1 cellular context compared by ENCODE assay signal in the genomic region with DNA sequence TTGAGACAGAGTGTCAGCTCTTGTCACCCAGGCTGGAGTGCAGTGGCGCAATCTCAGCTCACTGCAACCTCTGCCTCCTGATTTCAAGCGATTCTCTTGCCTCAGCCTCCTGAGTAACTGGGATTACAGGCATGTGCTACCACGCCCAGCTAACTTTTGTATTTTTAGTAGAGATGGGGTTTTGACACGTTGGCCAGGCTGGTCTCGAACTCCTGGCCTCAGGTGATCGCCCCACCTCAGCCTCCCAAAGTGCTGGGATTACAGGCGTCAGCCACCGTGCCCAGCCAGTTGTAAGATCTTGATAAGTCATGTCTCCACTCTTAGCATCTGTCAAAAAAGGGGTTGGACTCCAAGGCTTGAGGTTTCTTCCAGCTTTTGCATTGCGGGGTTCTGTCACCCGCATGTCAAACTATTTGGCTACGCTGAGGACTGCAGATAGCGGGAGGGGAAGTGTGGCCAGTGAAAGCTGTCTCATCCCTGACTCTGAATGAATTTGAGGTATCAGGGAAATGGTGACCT. TPM values are rescaled to one million over a fixed set of nuclear protein-coding genes. Genes with fewer than 3 reads are reported as not detected.
"Had no signal": no experiment of that assay in that cellular context is flagged by ENCODE, and none has a peak within 500 bp of the region (broad histone marks: within the 10 kb centered on the region; RNA-seq: fewer than 3 reads in every experiment).

No MANE protein-coding gene starts in this region.

RNA-seq across cellular contexts. Expression of gene RHCE, which starts 50.8 kb away (rescaled TPM):
- total RNA-seq: NCI-H460 had no signal
